In genomic region chr4:118981839-118982381, GRCh38 we compare ENCODE assay signal across 8 cellular contexts.
DNase-seq lines count a peak whose midpoint lies in the region; ATAC-seq lines count a peak whose summit lies in the region.

No MANE protein-coding gene starts in this region.

- no peak overlapping the region for H3K4me3 ChIP-seq in trophoblast cell (ENCODE audit: low read depth, low read length)

- H2BK5ac ChIP-seq in trophoblast cell (ENCODE audit: low read depth, low read length, poor library complexity): no peak overlapping the region

- no peak overlapping the region for H4K8ac ChIP-seq in trophoblast cell (ENCODE audit: low read depth, low read length)

- H2AK5ac ChIP-seq in trophoblast cell (ENCODE audit: low read length): no peak overlapping the region

- no peaks in the 10 kb centered on the region for H3K36me3 ChIP-seq in trophoblast cell (ENCODE audit: control insufficient read depth in 1 of 2, insufficient read depth in 2 of 2, low read length in 2 of 2)

- H4K12ac ChIP-seq in trophoblast cell (ENCODE audit: low read depth, low read length): no peak overlapping the region

- in situ Hi-C loops in G401 (cut with HindIII; ENCODE audit: low sequenced_read_pairs): no loop called here

- no peaks in the 10 kb centered on the region for H3K79me1 ChIP-seq in trophoblast cell (ENCODE audit: low read length)

- H3K4me2 ChIP-seq in trophoblast cell (ENCODE audit: low read length): no peak overlapping the region

- no peaks in the 10 kb centered on the region for H3K79me2 ChIP-seq in trophoblast cell (ENCODE audit: control insufficient read depth, insufficient read depth, low read length, poor library complexity)

- no peaks in the 10 kb centered on the region for H3K27me3 ChIP-seq in trophoblast cell (ENCODE audit: insufficient read depth, low read length)

- H4K91ac ChIP-seq in trophoblast cell (ENCODE audit: low read depth, low read length): no peak overlapping the region

- H3K18ac ChIP-seq in trophoblast cell (ENCODE audit: low read length): no peak overlapping the region

- H3K4ac ChIP-seq in trophoblast cell (ENCODE audit: low read depth, low read length): no peak overlapping the region

- no peak overlapping the region for H3K9ac ChIP-seq in trophoblast cell (ENCODE audit: low read length)

- no peak overlapping the region for H3K27ac ChIP-seq in trophoblast cell (ENCODE audit: low read depth, low read length)

- no peak overlapping the region for H2AFZ ChIP-seq in trophoblast cell (ENCODE audit: insufficient read depth, low read length, poor library complexity)

- H3K23ac ChIP-seq in trophoblast cell (ENCODE audit: low read length): no peak overlapping the region

- no peaks in the 10 kb centered on the region for H3K4me1 ChIP-seq in trophoblast cell (ENCODE audit: control insufficient read depth in 1 of 2, insufficient read depth in 2 of 2, low read length in 2 of 2)

- H2BK12ac ChIP-seq in trophoblast cell (ENCODE audit: low read length): no peak overlapping the region

- no peak overlapping the region for H2BK120ac ChIP-seq in trophoblast cell (ENCODE audit: insufficient read depth, low read length, poor library complexity)

- ATAC-seq in GM21526 (IDR thresholded peaks at IDR 0.05; ENCODE audit: low FRiP score, unreplicated experiment): peak; percentile 92

- DNase-seq in G401 (ENCODE audit: low spot score): peak; percentile 59
- DNase-seq in HuH-7 (ENCODE audit: low spot score): peak; percentile 61
- DNase-seq in RKO (ENCODE audit: low spot score): peak; percentile 83
- peak; percentile 5 for DNase-seq in activated gamma-delta T cell treated with anti-CD3 and anti-CD28 coated beads, Interleukin-2, amount 50 U/mL, for 16 hours (ENCODE audit: low read depth)
- peak; percentile 57 for DNase-seq in globus pallidus (ENCODE audit: low spot score)
- peak; percentile 57 to 88 for DNase-seq in trophoblast cell
- no peak for DNase-seq in 8988T

- no peaks in the 10 kb centered on the region for H3K9me3 ChIP-seq in trophoblast cell (ENCODE audit: insufficient read depth, low read depth, low read length)

- H3K14ac ChIP-seq in trophoblast cell (ENCODE audit: low read length): no peak overlapping the region

- WGBS in trophoblast cell (ENCODE audit: extremely low coverage, insufficient coverage, insufficient read length): no CpG with 5 or more reads among the region's 7 CpGs
